In genomic region chr4:88797725-88798124, GRCh38 we compare ENCODE assay signal across 22 cellular contexts.
DNase-seq lines count a peak whose midpoint lies in the region; ATAC-seq, FAIRE-seq and TF ChIP-seq lines count a peak whose summit lies in the region.
"Had no signal": no experiment of that assay in that cellular context is flagged by ENCODE, and none has a peak within 500 bp of the region (broad histone marks: within the 10 kb centered on the region; RNA-seq: fewer than 3 reads in every experiment).

No MANE protein-coding gene starts in this region.

- H3K27me3 ChIP-seq in breast epithelium, result no peaks in the 10 kb centered on the region
- H3K27me3 ChIP-seq in K562 (ENCODE audit: control insufficient read depth in 2 of 2, insufficient read depth in 2 of 2, low read length in 2 of 2), result no peaks in the 10 kb centered on the region
- H3K27me3 ChIP-seq in thyroid gland, result no peaks in the 10 kb centered on the region
- no peaks in the 10 kb centered on the region for H3K27me3 ChIP-seq in left ventricle myocardium inferior (ENCODE audit: low read depth)
- no peaks in the 10 kb centered on the region for H3K27me3 ChIP-seq in spleen (replicated peaks in 1 of 7)
- H3K27me3 ChIP-seq: BLaER1 treated with 17β-estradiol and CSF1 and Interleukin-3, amounts not matched to agents 10 nM and 100 nM had no signal

- H3K36me3 Mint-ChIP-seq in MCF 10A (ENCODE audit: insufficient read depth, unreplicated experiment) (peaks cover 2% of the 10 kb centered on the region), HFFc6 (ENCODE audit: low read depth) (peaks cover 16% of the 10 kb centered on the region)
- H3K36me3 Mint-ChIP-seq: CD8-positive, alpha-beta T cell; IgD-negative memory B cell had no signal

- in situ Hi-C loops in K562 (cut with MboI), result no loop called here

- H3K9me1 ChIP-seq in K562 (ENCODE audit: control insufficient read depth, insufficient read depth, low read length), result no peaks in the 10 kb centered on the region

- H3K36me3 ChIP-seq in breast epithelium (no peaks in the 10 kb centered on the region), K562 (ENCODE audit: control insufficient read depth, insufficient read depth, low read length) (no peaks in the 10 kb centered on the region), thyroid gland (no peaks in the 10 kb centered on the region), left ventricle myocardium inferior (peaks cover 16% of the 10 kb centered on the region), spleen (no peaks in the 10 kb centered on the region)

- H3K4me1 Mint-ChIP-seq in MCF 10A (ENCODE audit: insufficient read depth, unreplicated experiment) (peaks cover 5% of the 10 kb centered on the region), HFFc6 (ENCODE audit: low read depth) (peaks cover 28% of the 10 kb centered on the region)
- H3K4me1 Mint-ChIP-seq: B cell, IgD-negative memory B cell had no signal

- H3K27me3 Mint-ChIP-seq in MCF 10A (ENCODE audit: insufficient read depth, unreplicated experiment), result no peaks in the 10 kb centered on the region
- H3K27me3 Mint-ChIP-seq in HFFc6 (ENCODE audit: insufficient read depth), result no peaks in the 10 kb centered on the region

- FAIRE-seq in K562 (lab: Jason Lieb, UNC), result no peak
- FAIRE-seq: GM12892, GM18507 had no signal

- CTCF ChIA-PET in MCF 10A (lab: Yijun Ruan, JAX), result no interaction called here
- CTCF ChIA-PET in K562 (lab: Yijun Ruan, JAX; ENCODE audit: low intra/inter-chr PET ratio), result no interaction called here

- H3K9me3 ChIP-seq in breast epithelium, result no peaks in the 10 kb centered on the region
- no peaks in the 10 kb centered on the region for H3K9me3 ChIP-seq in K562 (replicated peaks; ENCODE audit: control insufficient read depth, insufficient read depth, low read depth, low read length)
- H3K9me3 ChIP-seq in thyroid gland, result no peaks in the 10 kb centered on the region
- peaks cover 9% of the 10 kb centered on the region for H3K9me3 ChIP-seq in left ventricle myocardium inferior (replicated peaks)
- H3K9me3 ChIP-seq in spleen, result no peaks in the 10 kb centered on the region

- H3K4me2 ChIP-seq in K562 (ENCODE audit: insufficient read depth, low read length), result no peak overlapping the region
- H3K4me2 ChIP-seq: BLaER1 treated with 17β-estradiol and CSF1 and Interleukin-3, amounts not matched to agents 10 nM and 100 nM had no signal

- ATAC-seq in K562, result no peak
- ATAC-seq in HG02884 (IDR thresholded peaks at IDR 0.05; ENCODE audit: unreplicated experiment), result no peak
- ATAC-seq: CD8-positive, alpha-beta T cell; HCT116 had no signal

- H3K4me3 Mint-ChIP-seq in MCF 10A (ENCODE audit: unreplicated experiment), result no peak overlapping the region
- H3K4me3 Mint-ChIP-seq in HFFc6, result no peak overlapping the region
- H3K4me3 Mint-ChIP-seq: B cell; CD8-positive, alpha-beta T cell had no signal

- BruUV-seq in MCF 10A (replicated peaks; lab: Mats Ljungman, UMichigan), result no TSS peak
- no TSS peak for BruUV-seq in K562 (replicated peaks; lab: Mats Ljungman, UMichigan)

- H2AFZ ChIP-seq in K562 (ENCODE audit: low read depth, low read length), result no peak overlapping the region

- H3K27ac ChIP-seq in breast epithelium (no peak overlapping the region), K562 (ENCODE audit: extremely low read depth, low read depth, low read length) (no peak overlapping the region), thyroid gland (peak overlapping the region in 2 of 3 donors; percentile 21 to 49), left ventricle myocardium inferior (replicated peaks) (no peak overlapping the region), spleen (no peak overlapping the region)
- H3K27ac ChIP-seq: BLaER1 treated with 17β-estradiol and CSF1 and Interleukin-3, amounts not matched to agents 10 nM and 100 nM; HL-60 had no signal

- H3K27ac Mint-ChIP-seq in MCF 10A (ENCODE audit: low read depth, unreplicated experiment) (peak overlapping the region; percentile 22), HFFc6 (peak overlapping the region; percentile 10)
- H3K27ac Mint-ChIP-seq: B cell; CD8-positive, alpha-beta T cell; IgD-negative memory B cell had no signal

- H3K9me3 Mint-ChIP-seq in MCF 10A (ENCODE audit: unreplicated experiment), result peaks cover 9% of the 10 kb centered on the region
- no peaks in the 10 kb centered on the region for H3K9me3 Mint-ChIP-seq in HFFc6
- H3K9me3 Mint-ChIP-seq: CD8-positive, alpha-beta T cell; IgD-negative memory B cell had no signal

- intact Hi-C loops in MCF 10A (cut with micrococcal nuclease) (no loop called here), breast epithelium (cut with DNase I; ENCODE audit: low total_unique reads) (no loop called here), K562 (cut with micrococcal nuclease) (loop anchor here (10.0 kb wide), 1 partner anchor 123 kb away; no protein-coding TSS in a partner anchor), thyroid gland (cut with DNase I) (no loop called here), left ventricle myocardium inferior (cut with micrococcal nuclease) (no loop called here), spleen (cut with DNase I; ENCODE audit: low total_unique reads) (no loop called here)

- no peak for TF ChIP-seq EP300 in K562 (IDR thresholded peaks at IDR 0.05; ENCODE audit: low read length)

- TF ChIP-seq RAD21 in K562 (CRISPR knock-in tag; conservative IDR thresholded peaks at IDR 0.05 in 1 of 2, IDR thresholded peaks at IDR 0.05 in 1 of 2), result no peak

- H3K4me3 ChIP-seq in breast epithelium (no peak overlapping the region), K562 (no peak overlapping the region), thyroid gland (replicated peaks in 1 of 3) (no peak overlapping the region), left ventricle myocardium inferior (no peak overlapping the region), spleen (no peak overlapping the region)
- H3K4me3 ChIP-seq: BLaER1 treated with 17β-estradiol and CSF1 and Interleukin-3, amounts not matched to agents 10 nM and 100 nM had no signal

- no peaks in the 10 kb centered on the region for H3K4me1 ChIP-seq in breast epithelium
- no peaks in the 10 kb centered on the region for H3K4me1 ChIP-seq in K562 (replicated peaks in 1 of 2; ENCODE audit: control insufficient read depth in 2 of 2, insufficient read depth in 2 of 2, low read length in 2 of 2)
- H3K4me1 ChIP-seq in thyroid gland, result peaks cover 8 to 14% of the 10 kb centered on the region in 2 donors
- H3K4me1 ChIP-seq in left ventricle myocardium inferior, result peaks cover 25% of the 10 kb centered on the region
- peaks cover 0 to 3% (median 0%) of the 10 kb centered on the region in 6 donors for H3K4me1 ChIP-seq in spleen

- H4K20me1 ChIP-seq in K562 (replicated peaks; ENCODE audit: control insufficient read depth, insufficient read depth, low read length), result no peaks in the 10 kb centered on the region

- H3K79me2 ChIP-seq in K562 (ENCODE audit: control insufficient read depth, insufficient read depth, low read length), result no peaks in the 10 kb centered on the region

- TF ChIP-seq CTCF in MCF 10A (IDR thresholded peaks at IDR 0.05; ENCODE audit: unreplicated experiment) (no peak), breast epithelium (IDR thresholded peaks at IDR 0.05) (no peak), HFFc6 (IDR thresholded peaks at IDR 0.05) (no peak), K562 (IDR thresholded peaks at IDR 0.05 in 2 of 3, conservative IDR thresholded peaks at IDR 0.05 in 1 of 3; ENCODE audit: insufficient read depth in 2 of 3, low read depth in 1 of 3, low read length in 3 of 3) (no peak), thyroid gland (IDR thresholded peaks at IDR 0.05) (no peak), left ventricle myocardium inferior (IDR thresholded peaks at IDR 0.05; ENCODE audit: borderline replicate concordance) (no peak), spleen (IDR thresholded peaks at IDR 0.05 in 8 of 11, conservative IDR thresholded peaks at IDR 0.05 in 3 of 11) (no peak)

- POLR2A ChIA-PET in MCF 10A (lab: Yijun Ruan, JAX) (no interaction called here), K562 (lab: Yijun Ruan, JAX) (no interaction called here)

- H3K9ac ChIP-seq in K562 (ENCODE audit: insufficient read depth in 1 of 2, low read depth in 2 of 2, low read length in 2 of 2), result no peak overlapping the region
- H3K9ac ChIP-seq: BLaER1 treated with 17β-estradiol and CSF1 and Interleukin-3, amounts not matched to agents 10 nM and 100 nM had no signal

- no peak for TF ChIP-seq POLR2A in breast epithelium (IDR thresholded peaks at IDR 0.05)
- TF ChIP-seq POLR2A in K562 (conservative IDR thresholded peaks at IDR 0.05), result no peak
- no peak for TF ChIP-seq POLR2A in thyroid gland (IDR thresholded peaks at IDR 0.05)
- TF ChIP-seq POLR2A in spleen (IDR thresholded peaks at IDR 0.05), result no peak

- DNase-seq in MCF 10A (ENCODE audit: unreplicated experiment) (no peak), breast epithelium (ENCODE audit: low spot score in 2 of 2) (no peak), HFFc6 (no peak), K562 (ENCODE audit: extremely low read depth in 1 of 4, low spot score in 3 of 4) (no peak), thyroid gland (no peak), left ventricle myocardium inferior (no peak), spleen (no peak)
- DNase-seq: 8988T; CD8-positive, alpha-beta T cell; DMS79; GDM1; GOT3; H7; KG1 had no signal

TF ChIP-seq in K562, 482 proteins besides CTCF, POLR2A, EP300 and RAD21 (continues in another document):
- TF ChIP-seq NFE2L1 (tag; IDR thresholded peaks at IDR 0.05; ENCODE audit: borderline replicate concordance, low read depth), result peak; percentile 67
- no peak for TF ChIP-seq SMARCA4 (IDR thresholded peaks at IDR 0.05)
- TF ChIP-seq NR4A1 (CRISPR knock-in tag; IDR thresholded peaks at IDR 0.05), result no peak
- TF ChIP-seq NR4A1 (tag; IDR thresholded peaks at IDR 0.05), result no peak
- TF ChIP-seq MAFF (IDR thresholded peaks at IDR 0.05; ENCODE audit: low read length), result peak; percentile 76
- peak; percentile 43; the same call in 1 of the 2 replicates for TF ChIP-seq NFE2 (IDR thresholded peaks at IDR 0.05; ENCODE audit: low read depth)
- no peak for TF ChIP-seq GABPB1 (CRISPR knock-in tag; IDR thresholded peaks at IDR 0.05)
- peak; percentile 60 for TF ChIP-seq ZNF316 (IDR thresholded peaks at IDR 0.05)
- peak; percentile 62; the same call in 1 of the 2 replicates for TF ChIP-seq MAFK (IDR thresholded peaks at IDR 0.05; ENCODE audit: low read length)
- peak; percentile 72 for TF ChIP-seq MAFG (tag; conservative IDR thresholded peaks at IDR 0.05)

Comparison
In these comparisons a context has a peak if more than half of its experiments do, and no peak if none do; other contexts are left out.
1. H3K27ac ChIP-seq: peak in thyroid gland (2 of 3); none in breast epithelium (0 of 2), K562 (single experiment), left ventricle myocardium inferior (single experiment) and spleen (0 of 8).